In the genomic region with DNA sequence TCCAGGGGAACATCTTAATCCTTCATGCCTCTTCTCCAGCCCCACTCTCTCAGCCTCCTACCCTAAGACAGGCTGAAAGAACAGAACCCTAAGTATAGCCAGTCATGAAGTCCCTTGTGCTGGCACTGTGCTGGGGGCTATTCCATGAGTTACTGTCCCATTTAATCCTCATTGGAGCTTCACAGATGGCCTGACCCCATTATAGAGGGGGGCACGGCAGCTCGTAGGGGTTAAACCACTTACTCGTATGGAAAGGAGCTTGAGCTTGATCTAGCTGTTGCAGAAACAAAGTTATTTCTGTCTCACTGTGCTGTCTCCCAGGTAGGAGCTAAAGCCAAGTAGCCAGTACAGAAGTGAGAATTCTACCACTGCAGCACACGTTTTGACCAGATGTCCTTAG, we compare ENCODE assay signal across 23 cellular contexts.
DNase-seq lines count a peak whose midpoint lies in the region; ATAC-seq and TF ChIP-seq lines count a peak whose summit lies in the region.
"Had no signal": no experiment of that assay in that cellular context is flagged by ENCODE, and none has a peak within 500 bp of the region (broad histone marks: within the 10 kb centered on the region; RNA-seq: fewer than 3 reads in every experiment).

No MANE protein-coding gene starts in this region.

- H3K4me1 Mint-ChIP-seq in T-helper 1 cell treated with Interleukin-12 subunit alpha and Interleukin-12 subunit beta and Interleukin-4 antibody, amounts not matched to agents 30 μg/mL and 1 μg/mL, for 36 hours (ENCODE audit: low read depth): peaks cover 41% of the 10 kb centered on the region
- peaks cover 37% of the 10 kb centered on the region for H3K4me1 Mint-ChIP-seq in activated CD4-positive, alpha-beta memory T cell treated with anti-CD3 and anti-CD28 coated beads, Interleukin-2, amount 10 ng/mL, durations not matched to agents 7 days and 5 days
- H3K4me1 Mint-ChIP-seq: B cell had no signal

- TF ChIP-seq POLR2A in esophagus muscularis mucosa (IDR thresholded peaks at IDR 0.05; ENCODE audit: low read depth): no peak

- H3K27ac Mint-ChIP-seq in T-helper 1 cell treated with Interleukin-12 subunit alpha and Interleukin-12 subunit beta and Interleukin-4 antibody, amounts not matched to agents 30 μg/mL and 1 μg/mL, for 36 hours: peak overlapping the region; percentile 87
- H3K27ac Mint-ChIP-seq in activated CD4-positive, alpha-beta memory T cell treated with anti-CD3 and anti-CD28 coated beads, Interleukin-2, amount 10 ng/mL, durations not matched to agents 7 days and 5 days: peak overlapping the region; percentile 87
- H3K27ac Mint-ChIP-seq: B cell; CD4-positive, alpha-beta T cell; HFFc6 had no signal

- H3K4me3 ChIP-seq in right atrium auricular region: no peak overlapping the region
- no peak overlapping the region for H3K4me3 ChIP-seq in esophagus muscularis mucosa

- WGBS in esophagus muscularis mucosa: 82% methylated on average over 4 of the region's 4 CpGs

- H3K27ac ChIP-seq in right atrium auricular region: no peak overlapping the region
- no peak overlapping the region for H3K27ac ChIP-seq in esophagus muscularis mucosa (replicated peaks in 1 of 4)

- intact Hi-C loops in left ventricle myocardium superior (cut with micrococcal nuclease) (no loop called here), esophagus muscularis mucosa (cut with DNase I) (no loop called here)

- H3K27me3 ChIP-seq in right atrium auricular region: no peaks in the 10 kb centered on the region
- H3K27me3 ChIP-seq in esophagus muscularis mucosa: peaks cover 0 to 34% (median 0%) of the 10 kb centered on the region in 4 donors

- no peak for TF ChIP-seq CTCF in right atrium auricular region (IDR thresholded peaks at IDR 0.05)
- no peak for TF ChIP-seq CTCF in esophagus muscularis mucosa (IDR thresholded peaks at IDR 0.05)

- CTCF ChIA-PET in activated CD4-positive, alpha-beta memory T cell treated with anti-CD3 and anti-CD28 coated beads, Interleukin-2, amount 10 ng/mL, durations not matched to agents 7 days and 5 days (lab: Charles Lee): interaction anchor here (0.5 to 1.6 kb wide), 3 partner anchors 18 to 140 kb away, joined by 3 to 5 read pairs (median 3); no protein-coding TSS in a partner anchor

- peaks cover 5% of the 10 kb centered on the region for H3K36me3 Mint-ChIP-seq in T-helper 1 cell treated with Interleukin-12 subunit alpha and Interleukin-12 subunit beta and Interleukin-4 antibody, amounts not matched to agents 30 μg/mL and 1 μg/mL, for 36 hours (ENCODE audit: low read depth)
- H3K36me3 Mint-ChIP-seq in activated CD4-positive, alpha-beta memory T cell treated with anti-CD3 and anti-CD28 coated beads, Interleukin-2, amount 10 ng/mL, durations not matched to agents 7 days and 5 days (ENCODE audit: low read depth): peaks cover 2% of the 10 kb centered on the region

- H3K9me3 ChIP-seq in right atrium auricular region (no peaks in the 10 kb centered on the region), esophagus muscularis mucosa (no peaks in the 10 kb centered on the region)

- no peak for TF ChIP-seq EP300 in esophagus muscularis mucosa (IDR thresholded peaks at IDR 0.05)

- no peaks in the 10 kb centered on the region for H3K4me1 ChIP-seq in right atrium auricular region
- no peaks in the 10 kb centered on the region for H3K4me1 ChIP-seq in esophagus muscularis mucosa

- ATAC-seq in left ventricle myocardium superior: no peak

- DNase-seq in T-helper 1 cell (no peak), right atrium auricular region (ENCODE audit: low spot score) (peak; percentile 18), left ventricle myocardium superior (no peak), esophagus muscularis mucosa (ENCODE audit: extremely low spot score) (peak; percentile 88)
- no peak for DNase-seq in activated CD4-positive, alpha-beta memory T cell treated with anti-CD3 and anti-CD28 coated beads, Interleukin-2, amount 10 ng/mL, durations not matched to agents 7 days and 5 days
- DNase-seq in stimulated activated CD4-positive, alpha-beta T cell treated with anti-CD3 and anti-CD28 coated beads, Interleukin-2, amount 100 ng/mL, for 48 hours: no peak
- no peak for DNase-seq in stimulated activated CD4-positive, alpha-beta T cell treated with anti-CD3 and anti-CD28 coated beads, Interleukin-4, amount 100 ng/mL, for 4 hours
- DNase-seq: 8988T; CD4-positive, alpha-beta T cell; DMS153; H7; HFFc6; IMR-90; Kasumi-1; MM.1S; NCI-H1092; NCI-H1436 treated with DMSO at 0.1 percent for 48 hours; NCI-H2029; NCI-H2171; NCI-H446 treated with DMSO at 0.1 percent for 48 hours; Right ventricle myocardium superior had no signal

- H3K4me3 Mint-ChIP-seq in T-helper 1 cell treated with Interleukin-12 subunit alpha and Interleukin-12 subunit beta and Interleukin-4 antibody, amounts not matched to agents 30 μg/mL and 1 μg/mL, for 36 hours: peak overlapping the region; percentile 65
- H3K4me3 Mint-ChIP-seq in activated CD4-positive, alpha-beta memory T cell treated with anti-CD3 and anti-CD28 coated beads, Interleukin-2, amount 10 ng/mL, durations not matched to agents 7 days and 5 days: no peak overlapping the region
- H3K4me3 Mint-ChIP-seq: B cell; CD4-positive, alpha-beta T cell; HFFc6 had no signal

- peaks cover 4% of the 10 kb centered on the region for H3K9me3 Mint-ChIP-seq in T-helper 1 cell treated with Interleukin-12 subunit alpha and Interleukin-12 subunit beta and Interleukin-4 antibody, amounts not matched to agents 30 μg/mL and 1 μg/mL, for 36 hours
- H3K9me3 Mint-ChIP-seq in activated CD4-positive, alpha-beta memory T cell treated with anti-CD3 and anti-CD28 coated beads, Interleukin-2, amount 10 ng/mL, durations not matched to agents 7 days and 5 days: peaks cover 2% of the 10 kb centered on the region
- H3K9me3 Mint-ChIP-seq: CD4-positive, alpha-beta T cell had no signal

- POLR2A ChIA-PET in activated CD4-positive, alpha-beta memory T cell treated with anti-CD3 and anti-CD28 coated beads, Interleukin-2, amount 10 ng/mL, durations not matched to agents 7 days and 5 days (lab: Charles Lee): no interaction called here

- H3K27me3 Mint-ChIP-seq in T-helper 1 cell treated with Interleukin-12 subunit alpha and Interleukin-12 subunit beta and Interleukin-4 antibody, amounts not matched to agents 30 μg/mL and 1 μg/mL, for 36 hours (ENCODE audit: low read depth): peaks cover 14% of the 10 kb centered on the region
- H3K27me3 Mint-ChIP-seq in activated CD4-positive, alpha-beta memory T cell treated with anti-CD3 and anti-CD28 coated beads, Interleukin-2, amount 10 ng/mL, durations not matched to agents 7 days and 5 days: peaks cover 4% of the 10 kb centered on the region
- H3K27me3 Mint-ChIP-seq: CD4-positive, alpha-beta T cell had no signal

- H3K36me3 ChIP-seq in right atrium auricular region: no peaks in the 10 kb centered on the region
- no peaks in the 10 kb centered on the region for H3K36me3 ChIP-seq in esophagus muscularis mucosa

Comparison
In these comparisons a context has a peak if more than half of its experiments do, and no peak if none do; other contexts are left out.
1. DNase-seq: peak in right atrium auricular region (single experiment) and esophagus muscularis mucosa (single experiment); none in T-helper 1 cell (0 of 5), left ventricle myocardium superior (single experiment), activated CD4-positive, alpha-beta memory T cell treated with anti-CD3 and anti-CD28 coated beads, Interleukin-2, amount 10 ng/mL, durations not matched to agents 7 days and 5 days (single experiment), stimulated activated CD4-positive, alpha-beta T cell treated with anti-CD3 and anti-CD28 coated beads, Interleukin-2, amount 100 ng/mL, for 48 hours (0 of 2) and stimulated activated CD4-positive, alpha-beta T cell treated with anti-CD3 and anti-CD28 coated beads, Interleukin-4, amount 100 ng/mL, for 4 hours (0 of 2).